Comparison of ENCODE assay signal across 8 cellular contexts in the genomic region with DNA sequence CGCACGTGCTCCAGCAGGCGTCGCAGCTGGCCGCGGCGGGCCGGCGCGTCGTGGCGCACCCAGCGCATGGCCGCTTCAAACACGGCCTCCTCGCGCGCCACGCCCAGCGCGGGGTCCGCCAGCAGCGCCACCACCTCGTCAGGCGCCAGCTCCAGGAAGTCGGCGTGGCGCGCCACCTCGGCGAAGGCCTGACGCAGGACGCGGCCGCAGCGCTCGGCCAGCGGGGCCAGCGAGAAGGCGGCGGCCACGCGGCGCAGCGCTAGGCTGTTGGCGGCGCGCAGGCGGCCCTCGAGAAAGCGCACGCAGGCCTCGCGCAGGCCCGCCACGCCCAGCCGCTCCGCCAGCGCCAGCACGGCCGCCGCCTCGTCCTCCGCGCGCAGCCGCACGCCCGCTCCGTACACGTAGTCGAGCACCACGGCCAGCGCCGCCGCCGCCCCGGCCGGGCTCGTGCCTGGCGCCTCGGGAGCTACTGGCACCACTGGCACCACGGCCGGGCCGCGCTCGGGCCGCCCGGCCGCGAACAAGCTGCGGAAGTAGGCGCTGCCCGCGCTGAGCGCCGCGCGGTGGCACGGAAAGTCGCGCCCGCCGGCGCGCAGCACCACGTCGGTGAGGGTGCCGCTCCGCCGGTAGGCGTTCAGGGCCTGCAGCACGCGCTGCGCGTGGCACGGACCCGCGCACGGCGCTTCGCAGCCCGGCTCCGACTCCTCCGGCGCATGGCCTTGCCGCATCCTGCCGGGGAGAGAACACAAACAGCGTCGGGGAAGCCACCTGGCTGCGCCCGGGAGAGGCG. TPM values are rescaled to one million over a fixed set of nuclear protein-coding genes. Genes with fewer than 3 reads are reported as not detected.
A peak's percentile ranks its signal among the peaks of the same experiment; 100 is the strongest.
DNase-seq lines count a peak whose midpoint lies in the region; ATAC-seq, FAIRE-seq and TF ChIP-seq lines count a peak whose summit lies in the region.

No MANE protein-coding gene starts in this region.

- CTCF ChIA-PET in A673 (lab: Charles Lee) (interaction anchor here (0.6 kb wide), 1 partner anchor 44 kb away, joined by 4 read pairs; no protein-coding TSS in a partner anchor), endothelial cell of umbilical vein (lab: Charles Lee) (interaction anchor here (1.1 to 1.6 kb wide), 3 partner anchors 22 to 104 kb away, joined by 3 to 7 read pairs (median 7); no protein-coding TSS in a partner anchor)
- CTCF ChIA-PET in activated CD8-positive, alpha-beta memory T cell treated with anti-CD3 and anti-CD28 coated beads, Interleukin-2, amount 10 ng/mL, durations not matched to agents 7 days and 5 days (lab: Charles Lee): interaction anchor here (0.8 to 3.6 kb wide), 11 partner anchors 10 to 104 kb away, joined by 3 to 15 read pairs (median 5); no protein-coding TSS in a partner anchor

- H3K4me3 ChIP-seq in A673 (ENCODE audit: low read depth, low read length, poor library complexity, severe bottlenecking) (peak overlapping the region; percentile 37), endothelial cell of umbilical vein (replicated peaks in 1 of 3; ENCODE audit: insufficient read depth in 1 of 3, low read depth in 1 of 3, low read length in 3 of 3) (peak overlapping the region in 1 of 3 experiments; percentile 4), mucosa of rectum (ENCODE audit: low read length in 2 of 2) (peak overlapping the region; percentile 56 to 61)

- H3K9ac ChIP-seq in endothelial cell of umbilical vein (replicated peaks; ENCODE audit: extremely low read depth, insufficient read depth, low read length): no peak overlapping the region
- peak overlapping the region; percentile 24 to 49 for H3K9ac ChIP-seq in mucosa of rectum (ENCODE audit: low read depth in 1 of 2, low read length in 2 of 2)

- H2AFZ ChIP-seq in endothelial cell of umbilical vein (ENCODE audit: low read depth, low read length): peak overlapping the region; percentile 28

- H3K36me3 ChIP-seq in A673 (ENCODE audit: insufficient read depth, low read length, poor library complexity, severe bottlenecking) (no peaks in the 10 kb centered on the region), endothelial cell of umbilical vein (ENCODE audit: control insufficient read depth in 2 of 2, extremely low read depth in 1 of 2, insufficient read depth in 2 of 2, low read length in 2 of 2) (peaks cover 0 to 3% of the 10 kb centered on the region in 2 experiments), mucosa of rectum (ENCODE audit: control insufficient read depth in 2 of 2, insufficient read depth in 2 of 2, low read length in 2 of 2) (no peaks in the 10 kb centered on the region)

- BruUV-seq in A673 (replicated peaks; lab: Mats Ljungman, UMichigan): no TSS peak
- no TSS peak for BruUV-seq in endothelial cell of umbilical vein (replicated peaks; lab: Mats Ljungman, UMichigan)

- no peaks in the 10 kb centered on the region for H3K9me3 Mint-ChIP-seq in activated CD8-positive, alpha-beta memory T cell treated with anti-CD3 and anti-CD28 coated beads, Interleukin-2, amount 10 ng/mL, durations not matched to agents 7 days and 5 days (ENCODE audit: low read depth)
- H3K9me3 Mint-ChIP-seq in stimulated activated effector memory CD8-positive, alpha-beta T cell treated with anti-CD3 and anti-CD28 coated beads, Interleukin-12 subunit alpha, Interleukin-12 subunit beta, amount 100 ng/mL, for 72 hours: peaks cover 2% of the 10 kb centered on the region

- peak; percentile 42 for ATAC-seq in GM19324 (IDR thresholded peaks at IDR 0.05; ENCODE audit: low FRiP score, unreplicated experiment)
- peak; percentile 71 for ATAC-seq in activated CD8-positive, alpha-beta memory T cell treated with anti-CD3 and anti-CD28 coated beads, Interleukin-2, amount 10 ng/mL, durations not matched to agents 7 days and 5 days
- peak; percentile 77 for ATAC-seq in stimulated activated effector memory CD8-positive, alpha-beta T cell treated with anti-CD3 and anti-CD28 coated beads, Interleukin-12 subunit alpha, Interleukin-12 subunit beta, amount 100 ng/mL, for 72 hours
- ATAC-seq in HG02970 (IDR thresholded peaks at IDR 0.05; ENCODE audit: low FRiP score, unreplicated experiment): no peak

- TF ChIP-seq CTCF in A673 (conservative IDR thresholded peaks at IDR 0.05; ENCODE audit: low read depth, low read length) (no peak), endothelial cell of umbilical vein (IDR thresholded peaks at IDR 0.05; ENCODE audit: extremely low read depth in 1 of 2, insufficient read depth in 1 of 2, low read depth in 1 of 2, low read length in 2 of 2) (no peak)

- H3K27me3 Mint-ChIP-seq in activated CD8-positive, alpha-beta memory T cell treated with anti-CD3 and anti-CD28 coated beads, Interleukin-2, amount 10 ng/mL, durations not matched to agents 7 days and 5 days: peaks cover 57% of the 10 kb centered on the region

- H3K27ac ChIP-seq in A673 (ENCODE audit: low read depth, low read length, poor library complexity, severe bottlenecking): no peak overlapping the region
- no peak overlapping the region for H3K27ac ChIP-seq in endothelial cell of umbilical vein (ENCODE audit: insufficient read depth, low read depth, low read length)
- peak overlapping the region; percentile 10 to 48 for H3K27ac ChIP-seq in mucosa of rectum (ENCODE audit: low read depth in 2 of 2, low read length in 2 of 2)

- H4K20me1 ChIP-seq in endothelial cell of umbilical vein (replicated peaks; ENCODE audit: control insufficient read depth, extremely low read depth, insufficient read depth, low read length): no peaks in the 10 kb centered on the region

- H3K4me3 Mint-ChIP-seq in activated CD8-positive, alpha-beta memory T cell treated with anti-CD3 and anti-CD28 coated beads, Interleukin-2, amount 10 ng/mL, durations not matched to agents 7 days and 5 days: peak overlapping the region; percentile 56
- peak overlapping the region; percentile 71 for H3K4me3 Mint-ChIP-seq in stimulated activated effector memory CD8-positive, alpha-beta T cell treated with anti-CD3 and anti-CD28 coated beads, Interleukin-12 subunit alpha, Interleukin-12 subunit beta, amount 100 ng/mL, for 72 hours

- no peaks in the 10 kb centered on the region for H3K9me1 ChIP-seq in endothelial cell of umbilical vein (replicated peaks; ENCODE audit: control insufficient read depth, extremely low read depth, insufficient read depth, low read length)

- POLR2A ChIA-PET in A673 (lab: Charles Lee; ENCODE audit: low non-redundant PET): no interaction called here
- POLR2A ChIA-PET in endothelial cell of umbilical vein (lab: Charles Lee): no interaction called here

- H3K4me2 ChIP-seq in endothelial cell of umbilical vein (ENCODE audit: insufficient read depth, low read length): peak overlapping the region; percentile 8

- no peaks in the 10 kb centered on the region for H3K79me2 ChIP-seq in endothelial cell of umbilical vein (ENCODE audit: control insufficient read depth, insufficient read depth, low read length)

- DNase-seq in A673 (ENCODE audit: low spot score): peak; percentile 84
- peak; percentile 67 for DNase-seq in NCI-H226
- peak; percentile 68 for DNase-seq in activated CD8-positive, alpha-beta memory T cell treated with anti-CD3 and anti-CD28 coated beads, Interleukin-2, amount 10 ng/mL, durations not matched to agents 7 days and 5 days
- DNase-seq in endothelial cell of umbilical vein (ENCODE audit: low read depth, low spot score): peak; percentile 64
- DNase-seq in stimulated activated effector memory CD8-positive, alpha-beta T cell treated with anti-CD3 and anti-CD28 coated beads, Interleukin-12 subunit alpha, Interleukin-12 subunit beta, amount 100 ng/mL, for 72 hours (ENCODE audit: low spot score in 2 of 2): peak; percentile 45 to 75

- dilution Hi-C loops in endothelial cell of umbilical vein (cut with MboI; ENCODE audit: extremely low pct_ligation_motif_present, low sequenced_read_pairs): no loop called here

- intact Hi-C loops in A673 (cut with micrococcal nuclease; ENCODE audit: unreplicated experiment): no loop called here
- intact Hi-C loops in endothelial cell of umbilical vein (cut with micrococcal nuclease): loop anchor here (5.0 kb wide), 1 partner anchor 43 kb away; no protein-coding TSS in a partner anchor

- H3K27ac Mint-ChIP-seq in activated CD8-positive, alpha-beta memory T cell treated with anti-CD3 and anti-CD28 coated beads, Interleukin-2, amount 10 ng/mL, durations not matched to agents 7 days and 5 days: no peak overlapping the region
- H3K27ac Mint-ChIP-seq in stimulated activated effector memory CD8-positive, alpha-beta T cell treated with anti-CD3 and anti-CD28 coated beads, Interleukin-12 subunit alpha, Interleukin-12 subunit beta, amount 100 ng/mL, for 72 hours: peak overlapping the region; percentile 54

- H3K4me1 ChIP-seq in A673 (ENCODE audit: insufficient read depth, low read length, poor library complexity, severe bottlenecking): peaks cover 15% of the 10 kb centered on the region
- H3K4me1 ChIP-seq in endothelial cell of umbilical vein (ENCODE audit: control insufficient read depth, extremely low read depth, insufficient read depth, low read length): peaks cover 9% of the 10 kb centered on the region
- peaks cover 15 to 21% of the 10 kb centered on the region in 2 donors for H3K4me1 ChIP-seq in mucosa of rectum (ENCODE audit: control insufficient read depth in 2 of 2, insufficient read depth in 2 of 2, low read length in 2 of 2)

- H3K9me3 ChIP-seq in A673 (ENCODE audit: low read depth, low read length, poor library complexity, severe bottlenecking) (peaks cover 6% of the 10 kb centered on the region), endothelial cell of umbilical vein (replicated peaks; ENCODE audit: control insufficient read depth, insufficient read depth, low read length) (no peaks in the 10 kb centered on the region), mucosa of rectum (ENCODE audit: control insufficient read depth in 2 of 2, low read length in 2 of 2) (peaks cover 0 to 4% of the 10 kb centered on the region in 2 donors)

- FAIRE-seq in endothelial cell of umbilical vein (lab: Jason Lieb, UNC): peak; percentile 37

- TF ChIP-seq POLR2A in endothelial cell of umbilical vein (IDR thresholded peaks at IDR 0.05; ENCODE audit: low read depth, low read length): no peak

- H3K27me3 ChIP-seq in A673 (replicated peaks; ENCODE audit: insufficient read depth, low read depth, low read length, poor library complexity): peaks cover 44% of the 10 kb centered on the region
- peaks cover 26 to 29% of the 10 kb centered on the region in 2 experiments for H3K27me3 ChIP-seq in endothelial cell of umbilical vein (ENCODE audit: control insufficient read depth in 2 of 2, insufficient read depth in 2 of 2, low read length in 2 of 2)
- peaks cover 28 to 35% of the 10 kb centered on the region in 2 donors for H3K27me3 ChIP-seq in mucosa of rectum (ENCODE audit: control insufficient read depth in 2 of 2, insufficient read depth in 2 of 2, low read length in 2 of 2)

- peaks cover 7% of the 10 kb centered on the region for H3K36me3 Mint-ChIP-seq in activated CD8-positive, alpha-beta memory T cell treated with anti-CD3 and anti-CD28 coated beads, Interleukin-2, amount 10 ng/mL, durations not matched to agents 7 days and 5 days
- peaks cover 6% of the 10 kb centered on the region for H3K36me3 Mint-ChIP-seq in stimulated activated effector memory CD8-positive, alpha-beta T cell treated with anti-CD3 and anti-CD28 coated beads, Interleukin-12 subunit alpha, Interleukin-12 subunit beta, amount 100 ng/mL, for 72 hours

- peaks cover 19% of the 10 kb centered on the region for H3K4me1 Mint-ChIP-seq in activated CD8-positive, alpha-beta memory T cell treated with anti-CD3 and anti-CD28 coated beads, Interleukin-2, amount 10 ng/mL, durations not matched to agents 7 days and 5 days
- peaks cover 39% of the 10 kb centered on the region for H3K4me1 Mint-ChIP-seq in stimulated activated effector memory CD8-positive, alpha-beta T cell treated with anti-CD3 and anti-CD28 coated beads, Interleukin-12 subunit alpha, Interleukin-12 subunit beta, amount 100 ng/mL, for 72 hours

RNA-seq across cellular contexts. Expression of a gene that starts 2.9 kb away (rescaled TPM):
- total RNA-seq in A673 (2021) (0.88 and 1.1 TPM in 2 replicates), endothelial cell of umbilical vein (0.97 and 1.2 TPM in 2 replicates)
- total RNA-seq in activated CD8-positive, alpha-beta memory T cell treated with anti-CD3 and anti-CD28 coated beads, Interleukin-2, amount 10 ng/mL, durations not matched to agents 7 days and 5 days: under 1 TPM in 1 of 2 experiments, not detected in 1; 0.47 TPM
- polyA plus RNA-seq in endothelial cell of umbilical vein: 2.3 and 2.7 TPM in 2 replicates
- polyA plus RNA-seq in endothelial cell of umbilical vein (2011; cell fraction: cytosol; rRNA removed): 1.0 and 1.7 TPM in 2 replicates
- 1.6 and 2.1 TPM in 2 replicates for polyA plus RNA-seq in endothelial cell of umbilical vein (2011; cell fraction: nucleus; rRNA removed)
- polyA plus RNA-seq in endothelial cell of umbilical vein (2012): 0.52 and 1.1 TPM in 2 replicates
- polyA minus RNA-seq in endothelial cell of umbilical vein: 1.1 and 1.3 TPM in 2 replicates
- 9.7 TPM for polyA minus RNA-seq in endothelial cell of umbilical vein (2011; cell fraction: cytosol; rRNA and poly(A)+ RNA removed)
- 0.38 and 1.7 TPM in 2 replicates for polyA minus RNA-seq in endothelial cell of umbilical vein (2011; cell fraction: nucleus; rRNA and poly(A)+ RNA removed)

RNA-seq across cellular contexts. Expression of a gene that starts 30.8 kb away (rescaled TPM):
- total RNA-seq in A673 (2021): 2,875 and 2,961 TPM in 2 replicates
- total RNA-seq in activated CD8-positive, alpha-beta memory T cell treated with anti-CD3 and anti-CD28 coated beads, Interleukin-2, amount 10 ng/mL, durations not matched to agents 7 days and 5 days: 1,000 to 10,000 TPM; 2,848 to 3,262 TPM
- total RNA-seq in endothelial cell of umbilical vein: 2,836 and 2,973 TPM in 2 replicates
- polyA plus RNA-seq in endothelial cell of umbilical vein: 3,219 and 3,734 TPM in 2 replicates
- 3,159 and 3,916 TPM in 2 replicates for polyA plus RNA-seq in endothelial cell of umbilical vein (2011; cell fraction: cytosol; rRNA removed)
- polyA plus RNA-seq in endothelial cell of umbilical vein (2011; cell fraction: nucleus; rRNA removed): 1,354 and 1,373 TPM in 2 replicates
- 4,332 and 4,658 TPM in 2 replicates for polyA plus RNA-seq in endothelial cell of umbilical vein (2012)
- polyA minus RNA-seq in endothelial cell of umbilical vein: 1,194 and 1,275 TPM in 2 replicates
- polyA minus RNA-seq in endothelial cell of umbilical vein (2011; cell fraction: cytosol; rRNA and poly(A)+ RNA removed): 1,153 TPM
- polyA minus RNA-seq in endothelial cell of umbilical vein (2011; cell fraction: nucleus; rRNA and poly(A)+ RNA removed): 141 and 185 TPM in 2 replicates

Comparison
In these comparisons a context has a peak if more than half of its experiments do, and no peak if none do; other contexts are left out.
1. H3K27ac ChIP-seq: peak in mucosa of rectum (2 of 2); none in A673 (single experiment) and endothelial cell of umbilical vein (single experiment).
2. Peak in every context shown above with its lines, with median percentiles within 50 percentile points of each other: DNase-seq.